In genomic region chr3:31546152-31546551, GRCh38 we compare ENCODE assay signal across 19 cellular contexts. TPM values are rescaled to one million over a fixed set of nuclear protein-coding genes. Genes with fewer than 3 reads are reported as not detected.
DNase-seq lines count a peak whose midpoint lies in the region; ATAC-seq and TF ChIP-seq lines count a peak whose summit lies in the region.
"Had no signal": no experiment of that assay in that cellular context is flagged by ENCODE, and none has a peak within 500 bp of the region (broad histone marks: within the 10 kb centered on the region; RNA-seq: fewer than 3 reads in every experiment).

No MANE protein-coding gene starts in this region.

- TF ChIP-seq CTCF in heart left ventricle (IDR thresholded peaks at IDR 0.05) (no peak), psoas muscle (IDR thresholded peaks at IDR 0.05) (no peak), Peyer's patch (IDR thresholded peaks at IDR 0.05) (no peak), ovary (IDR thresholded peaks at IDR 0.05) (no peak)

- ATAC-seq in activated CD4-positive, alpha-beta T cell treated with anti-CD3 and anti-CD28 coated beads for 36 hours, result no peak
- ATAC-seq in T-cell (replicated peaks in 1 of 4), result no peak
- peak; percentile 62 to 73 (median 66) for ATAC-seq in heart left ventricle
- ATAC-seq in psoas muscle, result peak; percentile 45 to 91 (median 71)
- ATAC-seq: left colon had no signal

- 20 to 56% (median 38%) methylated on average over 1 of the region's 1 CpG for WGBS in heart left ventricle, 4 donors
- WGBS in psoas muscle, 3 donors, result 18 to 35% (median 24%) methylated on average over 1 of the region's 1 CpG
- WGBS in ovary, 3 donors, result 50 to 62% (median 56%) methylated on average over 1 of the region's 1 CpG

- H3K4me1 ChIP-seq in heart left ventricle (peaks cover 0 to 85% (median 42%) of the 10 kb centered on the region in 12 donors), psoas muscle (peaks cover 66% of the 10 kb centered on the region), Peyer's patch (peaks cover 0 to 24% (median 0%) of the 10 kb centered on the region in 4 donors), ovary (ENCODE audit: insufficient read depth) (peaks cover 7% of the 10 kb centered on the region)

- peaks cover 85% of the 10 kb centered on the region for H3K4me1 Mint-ChIP-seq in activated CD4-positive, alpha-beta T cell treated with anti-CD3 and anti-CD28 coated beads for 36 hours
- H3K4me1 Mint-ChIP-seq in T-cell, result peaks cover 88 to 93% (median 89%) of the 10 kb centered on the region in 3 donors

- H3K9me3 Mint-ChIP-seq in activated CD4-positive, alpha-beta T cell treated with anti-CD3 and anti-CD28 coated beads for 36 hours (ENCODE audit: low read depth), result no peaks in the 10 kb centered on the region
- H3K9me3 Mint-ChIP-seq in T-cell, result no peaks in the 10 kb centered on the region

- DNase-seq in activated CD4-positive, alpha-beta T cell treated with anti-CD3 and anti-CD28 coated beads for 36 hours, result no peak
- no peak for DNase-seq in activated CD4-positive, alpha-beta T cell treated with anti-CD3 and anti-CD28 coated beads, Interleukin-2, amount 50 U/mL, for 48 hours
- no peak for DNase-seq in T-cell
- peak in 2 of 5 donors; percentile 43 to 49 for DNase-seq in heart left ventricle
- no peak for DNase-seq in psoas muscle
- DNase-seq in retina, result no peak
- DNase-seq in Peyer's patch, result no peak
- no peak for DNase-seq in ovary
- DNase-seq: 8988T; activated CD8-positive, alpha-beta memory T cell treated with anti-CD3 and anti-CD28 coated beads, Interleukin-2, amount 50 U/mL, for 4 hours; amniotic stem cell; dermis blood vessel endothelial cell; DMS 273 treated with DMSO at 0.1 percent for 48 hours; glutamatergic neuron; GOT3; Kasumi-1; left colon; NCI-H2081 treated with DMSO at 0.1 percent for 48 hours had no signal

- no peak overlapping the region for H3K4me3 ChIP-seq in heart left ventricle
- no peak overlapping the region for H3K4me3 ChIP-seq in psoas muscle
- no peak overlapping the region for H3K4me3 ChIP-seq in Peyer's patch
- no peak overlapping the region for H3K4me3 ChIP-seq in ovary
- H3K4me3 ChIP-seq: thoracic aorta had no signal

- H3K36me3 ChIP-seq in heart left ventricle (no peaks in the 10 kb centered on the region), psoas muscle (ENCODE audit: insufficient read depth in 1 of 2, low read depth in 1 of 2) (no peaks in the 10 kb centered on the region), Peyer's patch (no peaks in the 10 kb centered on the region), ovary (no peaks in the 10 kb centered on the region)
- H3K36me3 ChIP-seq: thoracic aorta had no signal

- H3K27ac ChIP-seq in heart left ventricle (no peak overlapping the region), psoas muscle (peak overlapping the region; percentile 17), Peyer's patch (no peak overlapping the region), ovary (no peak overlapping the region)

- intact Hi-C loops in activated CD4-positive, alpha-beta T cell treated with anti-CD3 and anti-CD28 coated beads for 36 hours (cut with DNase I, micrococcal nuclease), result no loop called here
- intact Hi-C loops in heart left ventricle (cut with DNase I), result no loop called here
- intact Hi-C loops in psoas muscle (cut with DNase I), result no loop called here
- intact Hi-C loops in ovary (cut with DNase I), result no loop called here

- peaks cover 11% of the 10 kb centered on the region for H3K36me3 Mint-ChIP-seq in activated CD4-positive, alpha-beta T cell treated with anti-CD3 and anti-CD28 coated beads for 36 hours (ENCODE audit: low read depth)
- H3K36me3 Mint-ChIP-seq in T-cell, result peaks cover 10% of the 10 kb centered on the region

- TF ChIP-seq POLR2A in heart left ventricle (IDR thresholded peaks at IDR 0.05) (no peak), Peyer's patch (IDR thresholded peaks at IDR 0.05) (no peak), ovary (IDR thresholded peaks at IDR 0.05) (no peak)

- POLR2A ChIA-PET in activated CD4-positive, alpha-beta T cell treated with anti-CD3 and anti-CD28 coated beads for 36 hours (lab: Charles Lee), result interaction anchor here (0.7 to 1.4 kb wide), 3 partner anchors 14 to 423 kb away, joined by 3 to 4 read pairs (median 3); partner anchors contain the start of gene STT3B
- POLR2A ChIA-PET in T-cell (lab: Charles Lee), result interaction anchor here (0.6 to 2.7 kb wide), 13 partner anchors 9 to 947 kb away, joined by 3 to 15 read pairs (median 6); partner anchors contain the start of gene STT3B (in 1 of the 2)

- no peaks in the 10 kb centered on the region for H3K9me3 ChIP-seq in heart left ventricle
- no peaks in the 10 kb centered on the region for H3K9me3 ChIP-seq in psoas muscle
- no peaks in the 10 kb centered on the region for H3K9me3 ChIP-seq in Peyer's patch
- no peaks in the 10 kb centered on the region for H3K9me3 ChIP-seq in ovary
- H3K9me3 ChIP-seq: thoracic aorta had no signal

- H3K4me3 Mint-ChIP-seq in activated CD4-positive, alpha-beta T cell treated with anti-CD3 and anti-CD28 coated beads for 36 hours, result no peak overlapping the region
- peak overlapping the region in 1 of 3 donors; percentile 58 for H3K4me3 Mint-ChIP-seq in T-cell

- H3K27me3 ChIP-seq in heart left ventricle (no peaks in the 10 kb centered on the region), psoas muscle (ENCODE audit: insufficient read depth in 3 of 3, low read length in 2 of 3) (no peaks in the 10 kb centered on the region), Peyer's patch (no peaks in the 10 kb centered on the region), ovary (no peaks in the 10 kb centered on the region)

- H3K27ac Mint-ChIP-seq in activated CD4-positive, alpha-beta T cell treated with anti-CD3 and anti-CD28 coated beads for 36 hours, result peak overlapping the region; percentile 59
- peak overlapping the region; percentile 58 to 65 for H3K27ac Mint-ChIP-seq in T-cell

- no peaks in the 10 kb centered on the region for H3K27me3 Mint-ChIP-seq in activated CD4-positive, alpha-beta T cell treated with anti-CD3 and anti-CD28 coated beads for 36 hours
- no peaks in the 10 kb centered on the region for H3K27me3 Mint-ChIP-seq in T-cell

- no peak for TF ChIP-seq EP300 in ovary (IDR thresholded peaks at IDR 0.05)

- CTCF ChIA-PET in activated CD4-positive, alpha-beta T cell treated with anti-CD3 and anti-CD28 coated beads for 36 hours (lab: Charles Lee), result interaction anchor here (0.6 to 3.2 kb wide), 5 partner anchors 14 to 169 kb away, joined by 3 to 19 read pairs (median 3); partner anchors contain the start of gene STT3B
- CTCF ChIA-PET in T-cell (lab: Charles Lee), result interaction anchor here (0.6 to 2.0 kb wide), 9 partner anchors 8 to 230 kb away, joined by 3 to 10 read pairs (median 5); partner anchors contain the start of gene STT3B (in 1 of the 2)

RNA-seq across cellular contexts. Expression of gene STT3B, which starts 13.4 kb away (rescaled TPM):
- 100 to 1,000 TPM; 104 to 148 TPM for total RNA-seq in activated CD4-positive, alpha-beta T cell treated with anti-CD3 and anti-CD28 coated beads for 36 hours
- 100 to 1,000 TPM in 4 of 5 donors, 10 to 100 TPM in 1; 92.1 to 160 (median 110) TPM for total RNA-seq in T-cell
- 100 to 1,000 TPM in 3 of 9 donors, 10 to 100 TPM in 6; 67.4 to 109 (median 92.1) TPM for total RNA-seq in heart left ventricle
- polyA plus RNA-seq in heart left ventricle, result 10 to 100 TPM; 30.2 to 78.4 TPM
- 10 to 100 TPM; 56.6 to 95.5 (median 60.6) TPM for total RNA-seq in psoas muscle
- 10 to 100 TPM; 33.8 to 61.3 (median 36.4) TPM for polyA plus RNA-seq in psoas muscle
- 100 to 1,000 TPM in 3 of 4 donors, 10 to 100 TPM in 1; 83.9 to 179 (median 144) TPM for total RNA-seq in Peyer's patch
- total RNA-seq in ovary, result 100 to 1,000 TPM; 121 to 233 (median 157) TPM
- 100 to 1,000 TPM in 1 of 2 donors, 10 to 100 TPM in 1; 79.8 to 137 TPM for polyA plus RNA-seq in ovary

Comparison
In these comparisons a context has a peak if more than half of its experiments do, and no peak if none do; other contexts are left out.
1. ATAC-seq: peak in heart left ventricle (4 of 4) and psoas muscle (4 of 4); none in activated CD4-positive, alpha-beta T cell treated with anti-CD3 and anti-CD28 coated beads for 36 hours (single experiment) and T-cell (0 of 4).